Comparison of ENCODE assay signal across 8 cellular contexts in genomic region chr11:120952503-120953229, GRCh38.
DNase-seq lines count a peak whose midpoint lies in the region; ATAC-seq, FAIRE-seq and TF ChIP-seq lines count a peak whose summit lies in the region.

No MANE protein-coding gene starts in this region.

- DNase-seq in GM12891 (ENCODE audit: insufficient read length, low spot score) = peak; percentile 51
- peak; percentile 55 for DNase-seq in LoVo (ENCODE audit: low spot score)
- DNase-seq in RWPE1 (ENCODE audit: low spot score) = peak; percentile 82
- peak in 3 of 4 experiments; percentile 29 to 56 (median 41) for DNase-seq in activated naive CD4-positive, alpha-beta T cell (lab: John Stamatoyannopoulos, UW)
- peak; percentile 49 to 79 for DNase-seq in foreskin fibroblast
- DNase-seq in omental fat pad (ENCODE audit: low spot score) = peak; percentile 46
- DNase-seq in testis = peak; percentile 82

- CTCF ChIA-PET in RWPE1 (lab: Yijun Ruan, JAX) = interaction anchor here (0.6 to 1.5 kb wide), 10 partner anchors 33 to 1931 kb away, joined by 3 to 8 read pairs (median 3); partner anchors contain the start of gene GRIK4

- intact Hi-C loops in testis (cut with DNase I; ENCODE audit: low total_unique reads) = loop anchor here (5.0 to 10.0 kb wide), 2 partner anchors 162 to 440 kb away; partner anchors contain the start of gene GRIK4

- POLR2A ChIA-PET in RWPE1 (lab: Yijun Ruan, JAX; ENCODE audit: low non-redundant PET) = no interaction called here

- 24 to 33% methylated on average over 12 to 18 of the region's 18 CpGs for WGBS in testis, 2 donors

- H3K27ac ChIP-seq in RWPE1 (no peak overlapping the region), testis (no peak overlapping the region)

- no peaks in the 10 kb centered on the region for H3K36me3 ChIP-seq in testis (ENCODE audit: low read depth, missing control alignments)

- TF ChIP-seq CTCF in RWPE1 (conservative IDR thresholded peaks at IDR 0.05; ENCODE audit: low read depth) (peak; percentile 78), foreskin fibroblast (IDR thresholded peaks at IDR 0.05; ENCODE audit: low read depth, low read length) (peak; percentile 77), omental fat pad (IDR thresholded peaks at IDR 0.05) (no peak), testis (IDR thresholded peaks at IDR 0.05) (peak; percentile 12 to 79 (median 40))

- FAIRE-seq in GM12891 (lab: Jason Lieb, UNC) = peak; percentile 98

- TF ChIP-seq POLR2A in GM12891 (IDR thresholded peaks at IDR 0.05; ENCODE audit: low read depth, low read length) (no peak), testis (IDR thresholded peaks at IDR 0.05) (no peak)

- no peaks in the 10 kb centered on the region for H3K9me3 ChIP-seq in testis

- no peak overlapping the region for H3K4me3 ChIP-seq in foreskin fibroblast (ENCODE audit: low read depth in 1 of 2, low read length in 2 of 2)
- H3K4me3 ChIP-seq in testis = no peak overlapping the region

- peak; percentile 83 for ATAC-seq in omental fat pad (ENCODE audit: low FRiP score)
- no peak for ATAC-seq in HG02678 (IDR thresholded peaks at IDR 0.05; ENCODE audit: unreplicated experiment)

- peaks cover 4% of the 10 kb centered on the region for H3K4me1 ChIP-seq in testis

- no peaks in the 10 kb centered on the region for H3K27me3 ChIP-seq in testis

TF ChIP-seq in GM12891, 5 proteins besides CTCF, POLR2A, EP300 and RAD21:
- TF ChIP-seq POU2F2 (IDR thresholded peaks at IDR 0.05; ENCODE audit: low read depth, low read length) = no peak
- TF ChIP-seq TAF1 (IDR thresholded peaks at IDR 0.05; ENCODE audit: low read depth, low read length) = no peak
- no peak for TF ChIP-seq POLR2AphosphoS5 (IDR thresholded peaks at IDR 0.05; ENCODE audit: low read depth, low read length)
- TF ChIP-seq SPI1 (IDR thresholded peaks at IDR 0.05; ENCODE audit: low read depth, low read length) = no peak
- no peak for TF ChIP-seq PAX5 (IDR thresholded peaks at IDR 0.05; ENCODE audit: insufficient read depth, low read length, severe bottlenecking)
TF ChIP-seq in GM12891: peak in this region for 0.

Comparison
In these comparisons a context has a peak if more than half of its experiments do, and no peak if none do; other contexts are left out.
1. CTCF ChIP-seq: peak in RWPE1 (single experiment), foreskin fibroblast (single experiment) and testis (3 of 3); none in omental fat pad (0 of 3).
2. Peak in every context shown above with its lines, with median percentiles within 50 percentile points of each other: DNase-seq.